ENCODE assay signal across 2 cellular contexts in genomic region chr7:22262538-22262937, GRCh38.
TF ChIP-seq lines count a peak whose summit lies in the region.

No MANE protein-coding gene starts in this region.

TF ChIP-seq in SK-N-SH treated with all-trans-retinoic acid at 6 μM for 48 hours, 23 proteins besides CTCF, POLR2A, EP300 and RAD21 (continued from another document):
- TF ChIP-seq ZNF8 (CRISPR knock-in tag; IDR thresholded peaks at IDR 0.05): peak; percentile 80
- no peak for TF ChIP-seq PATZ1 (CRISPR knock-in tag; IDR thresholded peaks at IDR 0.05; ENCODE audit: borderline replicate concordance)

TF ChIP-seq in SK-N-SH, 30 proteins besides CTCF, POLR2A, EP300 and RAD21 (continued from another document):
- TF ChIP-seq REST (IDR thresholded peaks at IDR 0.05; ENCODE audit: low read depth, low read length) (no peak), GATA2 (CRISPR knock-in tag; IDR thresholded peaks at IDR 0.05) (no peak), JUND (IDR thresholded peaks at IDR 0.05) (no peak), IRF3 (IDR thresholded peaks at IDR 0.05; ENCODE audit: low read depth, low read length) (no peak), MAX (IDR thresholded peaks at IDR 0.05; ENCODE audit: low read depth) (no peak), SIN3A (IDR thresholded peaks at IDR 0.05; ENCODE audit: borderline replicate concordance, low read depth, low read length) (no peak), ZBTB33 (IDR thresholded peaks at IDR 0.05; ENCODE audit: borderline replicate concordance, low read depth) (no peak), RFX5 (IDR thresholded peaks at IDR 0.05; ENCODE audit: low read length) (no peak), EZH2phosphoT487 (IDR thresholded peaks at IDR 0.05; ENCODE audit: borderline replicate concordance, low read depth) (no peak), MEF2A (IDR thresholded peaks at IDR 0.05; ENCODE audit: borderline replicate concordance, low read depth) (no peak), SMC3 (IDR thresholded peaks at IDR 0.05; ENCODE audit: low read depth, low read length) (no peak), PBX3 (IDR thresholded peaks at IDR 0.05) (no peak), TAF1 (IDR thresholded peaks at IDR 0.05; ENCODE audit: borderline replicate concordance, low read depth, low read length) (no peak), FOXM1 (IDR thresholded peaks at IDR 0.05; ENCODE audit: low read depth) (no peak), TCF12 (IDR thresholded peaks at IDR 0.05) (no peak), YY1 (IDR thresholded peaks at IDR 0.05; ENCODE audit: low read depth) (no peak), FOSL2 (IDR thresholded peaks at IDR 0.05; ENCODE audit: borderline replicate concordance, low read depth) (no peak)
